In the genomic region with DNA sequence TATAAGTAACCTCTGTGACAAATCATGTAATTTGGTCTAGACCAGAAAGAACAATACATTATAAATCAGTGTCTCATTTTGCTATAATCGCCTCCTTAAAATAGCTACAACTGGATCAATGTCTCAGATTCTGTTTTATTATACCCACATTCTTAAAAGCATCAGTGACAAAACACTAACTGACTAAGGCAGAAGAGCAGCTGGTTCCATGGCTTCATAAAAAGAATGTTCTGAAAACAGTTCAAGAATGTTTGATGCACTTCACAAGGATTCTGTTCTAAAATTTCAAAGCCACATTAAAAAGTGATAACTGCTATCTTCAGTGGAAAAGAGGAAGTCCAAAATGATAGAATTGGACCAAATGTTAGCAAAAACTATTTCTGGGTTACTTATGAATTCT, we compare ENCODE assay signal across 17 cellular contexts.
"Had no signal": no experiment of that assay in that cellular context is flagged by ENCODE, and none has a peak within 500 bp of the region (broad histone marks: within the 10 kb centered on the region; RNA-seq: fewer than 3 reads in every experiment).

No MANE protein-coding gene starts in this region.

- DNase-seq: effector memory CD8-positive, alpha-beta T cell; glutamatergic neuron; kidney; left cardiac atrium; left ventricle myocardium inferior; lower lobe of right lung; naive thymus-derived CD8-positive, alpha-beta T cell; right lobe of liver; stimulated activated naive CD4-positive, alpha-beta T cell; trophoblast cell had no signal

- H3K4me1 ChIP-seq: esophagus muscularis mucosa, gastroesophageal sphincter, left ventricle myocardium inferior, lower lobe of right lung, parathyroid adenoma, prostate gland, right lobe of liver had no signal

- H3K36me3 Mint-ChIP-seq: memory B cell had no signal

- H2AFZ ChIP-seq: parathyroid adenoma had no signal

- H3K36me3 ChIP-seq: esophagus muscularis mucosa, gastroesophageal sphincter, left ventricle myocardium inferior, lower lobe of right lung, prostate gland, right lobe of liver had no signal

- H3K9ac ChIP-seq: parathyroid adenoma had no signal

- H3K27ac Mint-ChIP-seq: dendritic cell treated with granulocyte-macrophage colony-stimulating factor and Interleukin-4, amounts not matched to agents 40 ng/mL and 50 ng/mL, for 4 days; effector memory CD8-positive, alpha-beta T cell; memory B cell; naive thymus-derived CD8-positive, alpha-beta T cell had no signal

- ATAC-seq: effector memory CD8-positive, alpha-beta T cell; gastroesophageal sphincter; left cardiac atrium; lower lobe of right lung; naive thymus-derived CD8-positive, alpha-beta T cell; right lobe of liver had no signal

- H3K27me3 ChIP-seq: esophagus muscularis mucosa, gastroesophageal sphincter had no signal

- H3K9me3 ChIP-seq: gastroesophageal sphincter, lower lobe of right lung, prostate gland, right lobe of liver had no signal

- H3K27ac ChIP-seq: esophagus muscularis mucosa, gastroesophageal sphincter, left ventricle myocardium inferior, lower lobe of right lung, parathyroid adenoma, prostate gland, right lobe of liver, skin epidermis had no signal

- H3K79me2 ChIP-seq: parathyroid adenoma had no signal

- H3K4me1 Mint-ChIP-seq: memory B cell; naive thymus-derived CD8-positive, alpha-beta T cell had no signal

- H3K4me3 Mint-ChIP-seq: dendritic cell treated with granulocyte-macrophage colony-stimulating factor and Interleukin-4, amounts not matched to agents 40 ng/mL and 50 ng/mL, for 4 days; effector memory CD8-positive, alpha-beta T cell; memory B cell; naive thymus-derived CD8-positive, alpha-beta T cell had no signal

- H3K9me3 Mint-ChIP-seq: dendritic cell treated with granulocyte-macrophage colony-stimulating factor and Interleukin-4, amounts not matched to agents 40 ng/mL and 50 ng/mL, for 4 days had no signal

- H3K27me3 Mint-ChIP-seq: dendritic cell treated with granulocyte-macrophage colony-stimulating factor and Interleukin-4, amounts not matched to agents 40 ng/mL and 50 ng/mL, for 4 days; memory B cell had no signal

- H3K4me3 ChIP-seq: esophagus muscularis mucosa, gastroesophageal sphincter, left ventricle myocardium inferior, lower lobe of right lung, prostate gland, right lobe of liver, skin epidermis had no signal
